In genomic region chr2:26957524-26957923, GRCh38 we compare ENCODE assay signal across 33 cellular contexts.
"Had no signal": no experiment of that assay in that cellular context is flagged by ENCODE, and none has a peak within 500 bp of the region (broad histone marks: within the 10 kb centered on the region; RNA-seq: fewer than 3 reads in every experiment).

No MANE protein-coding gene starts in this region.

- H3K4me3 Mint-ChIP-seq: activated CD4-positive, alpha-beta memory T cell treated with anti-CD3 and anti-CD28 coated beads for 36 hours; activated CD4-positive, alpha-beta T cell treated with anti-CD3 and anti-CD28 coated beads, Interleukin-2, amount 10 ng/mL, durations not matched to agents 24 days and 14 days; activated naive CD4-positive, alpha-beta T cell treated with anti-CD3 and anti-CD28 coated beads, Interleukin-2, amount 10 ng/mL, durations not matched to agents 7 days and 5 days; activated naive CD8-positive, alpha-beta T cell treated with anti-CD3 and anti-CD28 coated beads, Interleukin-2, amount 50 U/mL, for 24 hours; activated T-helper 1 cell treated with anti-CD3 and anti-CD28 coated beads, Interleukin-12 subunit alpha, Interleukin-12 subunit beta, Interleukin-2, Interleukin-4 antibody, amounts not matched to agents 30 ng/mL and 10 ng/mL and 1 ng/mL, durations not matched to agents 14 hours and 24 hours and 36 hours; naive thymus-derived CD4-positive, alpha-beta T cell; neural crest cell; stimulated activated memory B cell treated with anti-CD40 and anti-IgM and Interleukin-4, amounts not matched to agents 10 μg/mL and 1 μg/mL and 100 μg/mL, for 72 hours; stimulated activated naive CD8-positive, alpha-beta T cell treated with anti-CD3 and anti-CD28 coated beads, Interleukin-15, amount 100 ng/mL, for 72 hours had no signal

- H3K36me3 Mint-ChIP-seq: activated CD4-positive, alpha-beta memory T cell treated with anti-CD3 and anti-CD28 coated beads for 36 hours; activated naive CD4-positive, alpha-beta T cell treated with anti-CD3 and anti-CD28 coated beads, Interleukin-2, amount 10 ng/mL, durations not matched to agents 7 days and 5 days; naive thymus-derived CD4-positive, alpha-beta T cell; stimulated activated memory B cell treated with anti-CD40 and anti-IgM and Interleukin-4, amounts not matched to agents 10 μg/mL and 1 μg/mL and 100 μg/mL, for 72 hours had no signal

- H3K27ac ChIP-seq: gastroesophageal sphincter, pancreas, prostate gland, sigmoid colon, upper lobe of left lung, vagina had no signal

- H3K9me3 Mint-ChIP-seq: activated CD4-positive, alpha-beta memory T cell treated with anti-CD3 and anti-CD28 coated beads for 36 hours; activated CD4-positive, alpha-beta T cell treated with anti-CD3 and anti-CD28 coated beads, Interleukin-2, amount 10 ng/mL, durations not matched to agents 24 days and 14 days; activated naive CD4-positive, alpha-beta T cell treated with anti-CD3 and anti-CD28 coated beads, Interleukin-2, amount 10 ng/mL, durations not matched to agents 7 days and 5 days; activated naive CD8-positive, alpha-beta T cell treated with anti-CD3 and anti-CD28 coated beads, Interleukin-2, amount 50 U/mL, for 24 hours; activated T-helper 1 cell treated with anti-CD3 and anti-CD28 coated beads, Interleukin-12 subunit alpha, Interleukin-12 subunit beta, Interleukin-2, Interleukin-4 antibody, amounts not matched to agents 30 ng/mL and 10 ng/mL and 1 ng/mL, durations not matched to agents 14 hours and 24 hours and 36 hours; naive thymus-derived CD4-positive, alpha-beta T cell; neural crest cell; stimulated activated memory B cell treated with anti-CD40 and anti-IgM and Interleukin-4, amounts not matched to agents 10 μg/mL and 1 μg/mL and 100 μg/mL, for 72 hours; stimulated activated naive CD8-positive, alpha-beta T cell treated with anti-CD3 and anti-CD28 coated beads, Interleukin-15, amount 100 ng/mL, for 72 hours had no signal

- H3K27ac Mint-ChIP-seq: activated CD4-positive, alpha-beta memory T cell treated with anti-CD3 and anti-CD28 coated beads for 36 hours; activated CD4-positive, alpha-beta T cell treated with anti-CD3 and anti-CD28 coated beads, Interleukin-2, amount 10 ng/mL, durations not matched to agents 24 days and 14 days; activated naive CD4-positive, alpha-beta T cell treated with anti-CD3 and anti-CD28 coated beads, Interleukin-2, amount 10 ng/mL, durations not matched to agents 7 days and 5 days; activated naive CD8-positive, alpha-beta T cell treated with anti-CD3 and anti-CD28 coated beads, Interleukin-2, amount 50 U/mL, for 24 hours; activated T-helper 1 cell treated with anti-CD3 and anti-CD28 coated beads, Interleukin-12 subunit alpha, Interleukin-12 subunit beta, Interleukin-2, Interleukin-4 antibody, amounts not matched to agents 30 ng/mL and 10 ng/mL and 1 ng/mL, durations not matched to agents 14 hours and 24 hours and 36 hours; naive thymus-derived CD4-positive, alpha-beta T cell; stimulated activated memory B cell treated with anti-CD40 and anti-IgM and Interleukin-4, amounts not matched to agents 10 μg/mL and 1 μg/mL and 100 μg/mL, for 72 hours; stimulated activated naive CD8-positive, alpha-beta T cell treated with anti-CD3 and anti-CD28 coated beads, Interleukin-15, amount 100 ng/mL, for 72 hours had no signal

- H3K36me3 ChIP-seq: gastroesophageal sphincter, pancreas, prostate gland, sigmoid colon, upper lobe of left lung, vagina had no signal

- H3K27me3 ChIP-seq: pancreas, vagina had no signal

- H3K4me1 Mint-ChIP-seq: activated naive CD4-positive, alpha-beta T cell treated with anti-CD3 and anti-CD28 coated beads, Interleukin-2, amount 10 ng/mL, durations not matched to agents 7 days and 5 days; activated naive CD8-positive, alpha-beta T cell treated with anti-CD3 and anti-CD28 coated beads, Interleukin-2, amount 50 U/mL, for 24 hours; neural crest cell had no signal

- H3K4me3 ChIP-seq: gastroesophageal sphincter, pancreas, prostate gland, sigmoid colon, upper lobe of left lung, vagina had no signal

- H3K9me3 ChIP-seq: gastroesophageal sphincter, pancreas, prostate gland, sigmoid colon, upper lobe of left lung, vagina had no signal

- DNase-seq: activated CD4-positive, alpha-beta memory T cell treated with anti-CD3 and anti-CD28 coated beads for 36 hours; activated CD4-positive, alpha-beta T cell treated with anti-CD3 and anti-CD28 coated beads, Interleukin-2, amount 10 ng/mL, durations not matched to agents 24 days and 14 days; activated CD4-positive, CD25-positive, alpha-beta regulatory T cell treated with anti-CD3 and anti-CD28 coated beads, Interleukin-2, amount 50 U/mL, for 72 hours; activated CD8-positive, alpha-beta memory T cell treated with anti-CD3 and anti-CD28 coated beads, Interleukin-2, amount 50 U/mL, for 4 hours; activated effector memory CD4-positive, alpha-beta T cell treated with anti-CD3 and anti-CD28 coated beads, Interleukin-2, amount 50 U/mL, for 16 hours; activated naive CD4-positive, alpha-beta T cell treated with anti-CD3 and anti-CD28 coated beads, Interleukin-2, amount 10 ng/mL, durations not matched to agents 7 days and 5 days; activated naive CD8-positive, alpha-beta T cell treated with anti-CD3 and anti-CD28 coated beads, Interleukin-2, amount 50 U/mL, for 24 hours; activated T-cell treated with anti-CD3 and anti-CD28 coated beads, Interleukin-2, amount 50 U/mL, for 1 hour; amygdala; caudate nucleus; head of caudate nucleus; hippocampal formation; left cardiac atrium; mammary epithelial cell; midbrain; naive thymus-derived CD4-positive, alpha-beta T cell; nucleus accumbens; pancreas; retina; sigmoid colon; small intestine; stimulated activated CD4-positive, alpha-beta T cell treated with anti-CD3 and anti-CD28 coated beads, Interleukin-1b, Interleukin-23, amount 100 ng/mL, for 48 hours; stimulated activated CD4-positive, alpha-beta T cell treated with anti-CD3 and anti-CD28 coated beads, Interleukin-4, amount 100 ng/mL, for 4 hours; stimulated activated CD8-positive, alpha-beta memory T cell treated with anti-CD3 and anti-CD28 coated beads, Interleukin-4, amount 100 ng/mL, for 48 hours; stimulated activated naive CD8-positive, alpha-beta T cell treated with anti-CD3 and anti-CD28 coated beads, Interleukin-15, amount 100 ng/mL, for 72 hours; substantia nigra; upper lobe of left lung had no signal

- H3K4me1 ChIP-seq: pancreas, prostate gland, sigmoid colon, vagina had no signal
